1 cellular context compared by ENCODE assay signal in genomic region chr2:29902356-29902755, GRCh38.
TF ChIP-seq lines count a peak whose summit lies in the region.

No MANE protein-coding gene starts in this region.

TF ChIP-seq in WTC11, 78 proteins besides CTCF, POLR2A, EP300 and RAD21 (continued from another document):
- TF ChIP-seq ARID4B (CRISPR knock-in tag; IDR thresholded peaks at IDR 0.05; ENCODE audit: borderline replicate concordance) (0 out of 2 replicates have a peak, but pooled peaks have one; percentile 18), MYBL2 (CRISPR knock-in tag; IDR thresholded peaks at IDR 0.05) (no peak), NR2C2 (CRISPR knock-in tag; IDR thresholded peaks at IDR 0.05) (no peak), RORB (CRISPR knock-in tag; IDR thresholded peaks at IDR 0.05) (no peak), ATF1 (CRISPR knock-in tag; IDR thresholded peaks at IDR 0.05) (no peak)
